In genomic region chr2:127067620-127068350, GRCh38 we compare ENCODE assay signal across 8 cellular contexts. TPM values are rescaled to one million over a fixed set of nuclear protein-coding genes. Genes with fewer than 3 reads are reported as not detected.
DNase-seq lines count a peak whose midpoint lies in the region; ATAC-seq and TF ChIP-seq lines count a peak whose summit lies in the region.

No MANE protein-coding gene starts in this region.

- TF ChIP-seq POLR2A in NB4 (IDR thresholded peaks at IDR 0.05; ENCODE audit: extremely low read depth, insufficient read length), result no peak

- H3K4me1 ChIP-seq in lung (ENCODE audit: control insufficient read depth in 2 of 2, insufficient read depth in 2 of 2, low read length in 2 of 2), result peaks cover 0 to 22% of the 10 kb centered on the region in 2 donors

- peak overlapping the region in 1 of 2 donors; percentile 37 for H3K27ac ChIP-seq in lung (ENCODE audit: low read depth in 1 of 2, low read length in 1 of 2)

- H3K27me3 ChIP-seq in lung (ENCODE audit: control insufficient read depth, insufficient read depth), result no peaks in the 10 kb centered on the region

- peak; percentile 39 for ATAC-seq in GM18502 (IDR thresholded peaks at IDR 0.05; ENCODE audit: poor library complexity, unreplicated experiment)
- ATAC-seq in lung (ENCODE audit: insufficient read depth, low FRiP score), result no peak

- no peak overlapping the region for H3K4me3 ChIP-seq in NB4 (ENCODE audit: low read depth, low read length)
- no peak overlapping the region for H3K4me3 ChIP-seq in lung

- DNase-seq in AG08395 (ENCODE audit: low spot score) (peak; percentile 57), NB4 (ENCODE audit: low read depth) (peak; percentile 79), dedifferentiated amniotic fluid mesenchymal stem cell (ENCODE audit: extremely low spot score) (peak; percentile 31), lung (ENCODE audit: low spot score) (peak; percentile 77), posterior vena cava (ENCODE audit: low spot score) (no peak)
- DNase-seq in activated CD4-positive, alpha-beta T cell treated with anti-CD3 and anti-CD28 coated beads, Interleukin-2, amount 50 U/mL, for 48 hours, result peak; percentile 78 to 81
- peak; percentile 47 for DNase-seq in stimulated activated CD8-positive, alpha-beta memory T cell treated with anti-CD3 and anti-CD28 coated beads, Interleukin-15, amount 100 ng/mL, for 48 hours (ENCODE audit: low read depth in 2 of 2)

- 55 to 56% methylated on average over 19 of the region's 19 CpGs for WGBS in lung, 2 donors

- H3K9me3 ChIP-seq in lung (ENCODE audit: control insufficient read depth in 2 of 2, insufficient read depth in 1 of 2, low read length in 1 of 2), result no peaks in the 10 kb centered on the region

- TF ChIP-seq CTCF in NB4 (IDR thresholded peaks at IDR 0.05; ENCODE audit: low read depth, low read length) (peak; percentile 95), lung (IDR thresholded peaks at IDR 0.05; ENCODE audit: control extremely low read depth, extremely low read depth) (peak; percentile 60)

- intact Hi-C loops in posterior vena cava (cut with DNase I), result loop anchor here in 1 of 2 donors (5.0 to 10.0 kb wide), 3 partner anchors 85 to 413 kb away; partner anchors contain the start of genes ERCC3 and GYPC

- H3K36me3 ChIP-seq in lung (ENCODE audit: control insufficient read depth in 2 of 2, insufficient read depth in 2 of 2, low read length in 2 of 2), result peaks cover 0 to 14% of the 10 kb centered on the region in 2 donors

RNA-seq across cellular contexts. Expression of gene BIN1, which starts 39.2 kb away (rescaled TPM):
- total RNA-seq in lung (10 to 100 TPM; 36.1 to 41.7 TPM), posterior vena cava (10 to 100 TPM; 49.2 to 84.8 TPM)
- 10 to 100 TPM; 28.8 to 36.2 TPM for polyA plus RNA-seq in lung
